10 cellular contexts compared by ENCODE assay signal in genomic region chr6:106547961-106548453, GRCh38.
A peak's percentile ranks its signal among the peaks of the same experiment; 100 is the strongest.
DNase-seq lines count a peak whose midpoint lies in the region; ATAC-seq, FAIRE-seq and TF ChIP-seq lines count a peak whose summit lies in the region.
"Had no signal": no experiment of that assay in that cellular context is flagged by ENCODE, and none has a peak within 500 bp of the region (broad histone marks: within the 10 kb centered on the region; RNA-seq: fewer than 3 reads in every experiment).

No MANE protein-coding gene starts in this region.

- H4K91ac ChIP-seq in neuronal stem cell (ENCODE audit: low read depth, low read length, poor library complexity): no peak overlapping the region

- no peaks in the 10 kb centered on the region for H3K79me2 ChIP-seq in K562 (ENCODE audit: control insufficient read depth, insufficient read depth, low read length)

- TF ChIP-seq POLR2A in K562 (conservative IDR thresholded peaks at IDR 0.05) (no peak), thyroid gland (IDR thresholded peaks at IDR 0.05) (no peak)

- H4K8ac ChIP-seq in neuronal stem cell (ENCODE audit: low read depth, low read length): no peak overlapping the region

- H3K4me2 ChIP-seq in K562 (ENCODE audit: insufficient read depth, low read length): no peak overlapping the region
- no peak overlapping the region for H3K4me2 ChIP-seq in neuronal stem cell (ENCODE audit: insufficient read depth, low read length, poor library complexity, severe bottlenecking)

- peaks cover 95% of the 10 kb centered on the region for H3K36me3 Mint-ChIP-seq in CD4-positive, alpha-beta T cell (ENCODE audit: low read depth)

- no peak overlapping the region for H3K4me3 Mint-ChIP-seq in CD4-positive, alpha-beta T cell

- H3K27ac Mint-ChIP-seq in CD4-positive, alpha-beta T cell: peak overlapping the region; percentile 67

- CTCF ChIA-PET in CD4-positive, alpha-beta T cell (lab: Charles Lee): interaction anchor here (1.1 kb wide), 1 partner anchor 36 kb away, joined by 4 read pairs; no protein-coding TSS in a partner anchor
- CTCF ChIA-PET in K562 (lab: Yijun Ruan, JAX; ENCODE audit: low intra/inter-chr PET ratio): no interaction called here

- TF ChIP-seq CTCF in CD4-positive, alpha-beta T cell (IDR thresholded peaks at IDR 0.05): no peak
- TF ChIP-seq CTCF in K562 (IDR thresholded peaks at IDR 0.05 in 2 of 3, conservative IDR thresholded peaks at IDR 0.05 in 1 of 3; ENCODE audit: insufficient read depth in 2 of 3, low read depth in 1 of 3, low read length in 3 of 3) (no peak), BE2C (IDR thresholded peaks at IDR 0.05; ENCODE audit: low read depth, low read length) (no peak), thyroid gland (IDR thresholded peaks at IDR 0.05) (no peak)

- ATAC-seq in CD4-positive, alpha-beta T cell (ENCODE audit: poor library complexity): peak; percentile 37
- peak; percentile 55; the same call in 2 of the 3 replicates for ATAC-seq in K562

- POLR2A ChIA-PET in CD4-positive, alpha-beta T cell (lab: Charles Lee): interaction anchor here (0.6 kb wide), 1 partner anchor 300 kb away, joined by 3 read pairs; no protein-coding TSS in a partner anchor
- POLR2A ChIA-PET in K562 (lab: Yijun Ruan, JAX): no interaction called here

- no peaks in the 10 kb centered on the region for H3K27me3 ChIP-seq in CD4-positive, alpha-beta T cell (ENCODE audit: control insufficient read depth, insufficient read depth, low read length)
- H3K27me3 ChIP-seq in K562 (ENCODE audit: control insufficient read depth in 2 of 2, insufficient read depth in 2 of 2, low read length in 2 of 2): peaks cover 2 to 13% of the 10 kb centered on the region in 2 experiments; a peak in 3 of 5 replicates
- no peaks in the 10 kb centered on the region for H3K27me3 ChIP-seq in neuronal stem cell (ENCODE audit: control insufficient read depth in 3 of 3, insufficient read depth in 3 of 3, low read depth in 1 of 3, low read length in 3 of 3)
- no peaks in the 10 kb centered on the region for H3K27me3 ChIP-seq in BE2C
- H3K27me3 ChIP-seq in thyroid gland: no peaks in the 10 kb centered on the region

- no peak overlapping the region for H3K14ac ChIP-seq in neuronal stem cell (ENCODE audit: low read length)

- H3K9ac ChIP-seq in K562 (ENCODE audit: insufficient read depth in 1 of 2, low read depth in 2 of 2, low read length in 2 of 2) (no peak overlapping the region), neuronal stem cell (ENCODE audit: low read depth, low read length, poor library complexity) (no peak overlapping the region)

- BruUV-seq in K562 (replicated peaks; lab: Mats Ljungman, UMichigan): no TSS peak

- no peaks in the 10 kb centered on the region for H3K9me3 ChIP-seq in CD4-positive, alpha-beta T cell (ENCODE audit: control insufficient read depth, low read length)
- H3K9me3 ChIP-seq in K562 (replicated peaks; ENCODE audit: control insufficient read depth, insufficient read depth, low read depth, low read length) (no peaks in the 10 kb centered on the region), neuronal stem cell (replicated peaks in 1 of 2; ENCODE audit: control insufficient read depth in 2 of 2, insufficient read depth in 1 of 2, low read depth in 1 of 2, low read length in 2 of 2) (no peaks in the 10 kb centered on the region), BE2C (no peaks in the 10 kb centered on the region), thyroid gland (no peaks in the 10 kb centered on the region)

- no peak overlapping the region for H2BK15ac ChIP-seq in neuronal stem cell (ENCODE audit: low read length)

- no peaks in the 10 kb centered on the region for H3K9me3 Mint-ChIP-seq in CD4-positive, alpha-beta T cell

- in situ Hi-C loops in K562 (cut with MboI): no loop called here

- TF ChIP-seq EP300 in K562 (IDR thresholded peaks at IDR 0.05; ENCODE audit: low read length): no peak

- no peak overlapping the region for H3K27ac ChIP-seq in CD4-positive, alpha-beta T cell (ENCODE audit: low read depth, low read length)
- H3K27ac ChIP-seq in K562 (ENCODE audit: extremely low read depth, low read depth, low read length) (no peak overlapping the region), neuronal stem cell (replicated peaks; ENCODE audit: low read length) (no peak overlapping the region), thyroid gland (no peak overlapping the region)

- H4K20me1 ChIP-seq in K562 (replicated peaks; ENCODE audit: control insufficient read depth, insufficient read depth, low read length): no peaks in the 10 kb centered on the region

- peak in 5 of 10 experiments; percentile 16 to 51 (median 41) for DNase-seq in CD4-positive, alpha-beta T cell
- peak; percentile 27 for DNase-seq in NCI-H69 (lab: John Stamatoyannopoulos, UW)
- DNase-seq in K562 (ENCODE audit: extremely low read depth in 1 of 4, low spot score in 3 of 4): peak; percentile 10 to 27 (median 12)
- no peak for DNase-seq in neuronal stem cell (ENCODE audit: low spot score)
- no peak for DNase-seq in BE2C
- DNase-seq in SW480 (ENCODE audit: low spot score): no peak
- no peak for DNase-seq in NCI-H1417 (lab: John Stamatoyannopoulos, UW)
- no peak for DNase-seq in thyroid gland
- DNase-seq: amygdala, Karpas-422 had no signal

- H2AFZ ChIP-seq in K562 (ENCODE audit: low read depth, low read length) (no peak overlapping the region), neuronal stem cell (ENCODE audit: low read length) (peak overlapping the region; percentile 60)

- no peak overlapping the region for H3K23ac ChIP-seq in neuronal stem cell (ENCODE audit: low read depth, low read length, poor library complexity)

- H3K4ac ChIP-seq in neuronal stem cell (ENCODE audit: low read length): no peak overlapping the region

- 0 out of 5 replicates have a peak, but pooled peaks cover 0 to 3% of the 10 kb centered on the region in 2 experiments for H3K4me1 ChIP-seq in K562 (replicated peaks in 1 of 2; ENCODE audit: control insufficient read depth in 2 of 2, insufficient read depth in 2 of 2, low read length in 2 of 2)
- H3K4me1 ChIP-seq in neuronal stem cell (ENCODE audit: control insufficient read depth in 2 of 2, insufficient read depth in 1 of 2, low read depth in 1 of 2, low read length in 2 of 2): peaks cover 0 to 6% of the 10 kb centered on the region in 2 donors
- no peaks in the 10 kb centered on the region for H3K4me1 ChIP-seq in BE2C
- H3K4me1 ChIP-seq in thyroid gland: no peaks in the 10 kb centered on the region

- 3% methylated on average over 5 of the region's 5 CpGs for WGBS in K562 (ENCODE audit: insufficient coverage, low coverage, missing lambda C conversion rate)
- no CpG with 5 or more reads among the region's 5 CpGs for WGBS in neuronal stem cell (ENCODE audit: extremely low coverage in 2 of 2, insufficient read length in 2 of 2, insufficient replicate concordance in 1 of 2), 2 donors
- WGBS in thyroid gland, 2 donors: 62 to 65% methylated on average over 5 of the region's 5 CpGs

- H3K79me1 ChIP-seq in neuronal stem cell (ENCODE audit: low read depth, low read length): no peaks in the 10 kb centered on the region

- no peak overlapping the region for H2AK5ac ChIP-seq in neuronal stem cell (ENCODE audit: low read depth, low read length)

- peaks cover 44% of the 10 kb centered on the region for H3K4me1 Mint-ChIP-seq in CD4-positive, alpha-beta T cell (ENCODE audit: low read depth)

- H3K9me1 ChIP-seq in K562 (ENCODE audit: control insufficient read depth, insufficient read depth, low read length): no peaks in the 10 kb centered on the region

- FAIRE-seq in K562 (lab: Jason Lieb, UNC): peak; percentile 48

- H3K18ac ChIP-seq in neuronal stem cell (ENCODE audit: low read length): no peak overlapping the region

- intact Hi-C loops in CD4-positive, alpha-beta T cell (cut with DNase I, micrococcal nuclease): no loop called here
- intact Hi-C loops in K562 (cut with micrococcal nuclease) (no loop called here), thyroid gland (cut with DNase I) (no loop called here)

- H3K36me3 ChIP-seq in K562 (ENCODE audit: control insufficient read depth, insufficient read depth, low read length) (no peaks in the 10 kb centered on the region), neuronal stem cell (replicated peaks in 1 of 2; ENCODE audit: control insufficient read depth in 2 of 2, insufficient read depth in 2 of 2, low read length in 2 of 2) (no peaks in the 10 kb centered on the region), BE2C (no peaks in the 10 kb centered on the region), thyroid gland (no peaks in the 10 kb centered on the region)

- no peak overlapping the region for H2BK5ac ChIP-seq in neuronal stem cell (ENCODE audit: low read length)

- H2BK120ac ChIP-seq in neuronal stem cell (ENCODE audit: low read depth, low read length): no peak overlapping the region

- no peaks in the 10 kb centered on the region for H3K27me3 Mint-ChIP-seq in CD4-positive, alpha-beta T cell

- TF ChIP-seq RAD21 in K562 (CRISPR knock-in tag; conservative IDR thresholded peaks at IDR 0.05 in 1 of 2, IDR thresholded peaks at IDR 0.05 in 1 of 2): no peak

- H3K4me3 ChIP-seq in K562 (no peak overlapping the region), neuronal stem cell (ENCODE audit: low read length in 2 of 2) (no peak overlapping the region), BE2C (ENCODE audit: low read depth, low read length) (no peak overlapping the region), thyroid gland (replicated peaks in 1 of 3) (no peak overlapping the region)

- no peak overlapping the region for H2BK12ac ChIP-seq in neuronal stem cell (ENCODE audit: low read length)

TF ChIP-seq in K562, 482 proteins besides CTCF, POLR2A, EP300 and RAD21 (continues in another document):
- TF ChIP-seq TCFL5 (CRISPR knock-in tag; conservative IDR thresholded peaks at IDR 0.05) (no peak), KHSRP (IDR thresholded peaks at IDR 0.05) (no peak), RBM15 (IDR thresholded peaks at IDR 0.05; ENCODE audit: insufficient read depth, low read length) (no peak), CGGBP1 (CRISPR knock-in tag; IDR thresholded peaks at IDR 0.05) (no peak), SMARCB1 (IDR thresholded peaks at IDR 0.05; ENCODE audit: insufficient read length, low read depth) (no peak), ZNF717 (CRISPR knock-in tag; IDR thresholded peaks at IDR 0.05) (no peak), FOXP1 (CRISPR knock-in tag; IDR thresholded peaks at IDR 0.05) (no peak), CBX8 (IDR thresholded peaks at IDR 0.05; ENCODE audit: borderline replicate concordance, extremely low read depth, low read depth, low read length, poor library complexity, severe bottlenecking) (no peak), ASH1L (IDR thresholded peaks at IDR 0.05; ENCODE audit: borderline replicate concordance, low read depth, partially characterized antibody) (no peak), HNRNPH1 (optimal IDR thresholded peaks at IDR 0.05; ENCODE audit: low read depth, low read length) (no peak), TCF15 (CRISPR knock-in tag; IDR thresholded peaks at IDR 0.05) (no peak)

Comparison
In these comparisons a context has a peak if more than half of its experiments do, and no peak if none do; other contexts are left out.
1. DNase-seq: peak in NCI-H69 (single experiment) and K562 (4 of 4); none in neuronal stem cell (single experiment), BE2C (single experiment), SW480 (single experiment), NCI-H1417 (0 of 3) and thyroid gland (0 of 2).